Comparison of ENCODE assay signal across 12 cellular contexts in genomic region chr18:60019463-60019840, GRCh38.
DNase-seq lines count a peak whose midpoint lies in the region; ATAC-seq and TF ChIP-seq lines count a peak whose summit lies in the region.
"Had no signal": no experiment of that assay in that cellular context is flagged by ENCODE, and none has a peak within 500 bp of the region (broad histone marks: within the 10 kb centered on the region; RNA-seq: fewer than 3 reads in every experiment).

No MANE protein-coding gene starts in this region.

- intact Hi-C loops in head of caudate nucleus (cut with DNase I): no loop called here

- CTCF ChIA-PET in RWPE1 (lab: Yijun Ruan, JAX): no interaction called here

- H3K79me2 ChIP-seq in smooth muscle cell (ENCODE audit: low read depth): no peaks in the 10 kb centered on the region

- ATAC-seq in GM18511 (IDR thresholded peaks at IDR 0.05; ENCODE audit: unreplicated experiment): no peak

- 6% methylated on average over 4 of the region's 4 CpGs for WGBS in smooth muscle cell (ENCODE audit: low lambda C conversion rate)

- peak overlapping the region; percentile 42 for H3K9ac ChIP-seq in smooth muscle cell (ENCODE audit: low read depth)

- no peak overlapping the region for H3K4me3 ChIP-seq in smooth muscle cell
- H3K4me3 ChIP-seq: stomach had no signal

- POLR2A ChIA-PET in RWPE1 (lab: Yijun Ruan, JAX; ENCODE audit: low non-redundant PET): no interaction called here

- H3K4me1 ChIP-seq in smooth muscle cell (ENCODE audit: low read depth): no peaks in the 10 kb centered on the region

- no peaks in the 10 kb centered on the region for H4K20me1 ChIP-seq in smooth muscle cell (ENCODE audit: low read depth)

- H3F3A ChIP-seq in smooth muscle cell (ENCODE audit: low read depth): no peaks in the 10 kb centered on the region

- no peaks in the 10 kb centered on the region for H3K36me3 ChIP-seq in smooth muscle cell (ENCODE audit: low read depth)
- H3K36me3 ChIP-seq: stomach had no signal

- H3K27ac ChIP-seq in RWPE1: no peak overlapping the region
- H3K27ac ChIP-seq in smooth muscle cell (ENCODE audit: low read depth): peak overlapping the region; percentile 86

- DNase-seq in GM04504 (ENCODE audit: low read depth): peak; percentile 73
- peak; percentile 11 for DNase-seq in RWPE1 (ENCODE audit: low spot score)
- peak; percentile 83 for DNase-seq in fibroblast of peridontal ligament (ENCODE audit: extremely low read depth)
- no peak for DNase-seq in smooth muscle cell (lab: John Stamatoyannopoulos, UW; ENCODE audit: unreplicated experiment)
- no peak for DNase-seq in stimulated activated naive CD4-positive, alpha-beta T cell (lab: John Stamatoyannopoulos, UW)
- DNase-seq in head of caudate nucleus: no peak
- DNase-seq: activated B cell treated with CpG ODN at 0.5 μM for 24 hours; endodermal cell; NCI-H1105; stimulated activated CD4-positive, alpha-beta T cell treated with anti-CD3 and anti-CD28 coated beads, Interleukin-4, amount 100 ng/mL, for 4 hours; stomach had no signal

- H2AFZ ChIP-seq in smooth muscle cell (ENCODE audit: low read depth): no peak overlapping the region

- H3K27me3 ChIP-seq in smooth muscle cell (ENCODE audit: low read depth): no peaks in the 10 kb centered on the region
- H3K27me3 ChIP-seq: stomach had no signal

- TF ChIP-seq CTCF in RWPE1 (conservative IDR thresholded peaks at IDR 0.05; ENCODE audit: low read depth): no peak
- TF ChIP-seq CTCF in smooth muscle cell (IDR thresholded peaks at IDR 0.05; ENCODE audit: borderline replicate concordance, insufficient read depth, poor library complexity, severe bottlenecking): no peak

- H3K4me2 ChIP-seq in smooth muscle cell: peak overlapping the region; percentile 81

- no peaks in the 10 kb centered on the region for H3K9me3 ChIP-seq in smooth muscle cell (replicated peaks; ENCODE audit: low read depth)
- H3K9me3 ChIP-seq: stomach had no signal

Comparison
In these comparisons a context has a peak if more than half of its experiments do, and no peak if none do; other contexts are left out.
1. DNase-seq: peak in GM04504 (single experiment), RWPE1 (single experiment) and fibroblast of peridontal ligament (single experiment); none in smooth muscle cell (single experiment), stimulated activated naive CD4-positive, alpha-beta T cell (0 of 6) and head of caudate nucleus (0 of 42).